25 cellular contexts compared by ENCODE assay signal in genomic region chr11:61275191-61275590, GRCh38. TPM values are rescaled to one million over a fixed set of nuclear protein-coding genes. Genes with fewer than 3 reads are reported as not detected.
"Had no signal": no experiment of that assay in that cellular context is flagged by ENCODE, and none has a peak within 500 bp of the region (broad histone marks: within the 10 kb centered on the region; RNA-seq: fewer than 3 reads in every experiment).

No MANE protein-coding gene starts in this region.

- H3K27ac ChIP-seq: colonic mucosa, epithelial cell of prostate, gastrocnemius medialis, lower lobe of right lung, prostate gland, right atrium auricular region, skin epidermis, spleen, testis, tibial artery had no signal

- DNase-seq: colonic mucosa; effector CD8-positive, alpha-beta T cell; endodermal cell; gastrocnemius medialis; head of caudate nucleus; left ventricle myocardium superior; lower lobe of right lung; naive thymus-derived CD8-positive, alpha-beta T cell; nephron progenitor cell; nucleus accumbens; spleen; stimulated activated CD4-positive, alpha-beta T cell treated with anti-CD3 and anti-CD28 coated beads, Interleukin-4, amount 100 ng/mL, for 4 hours; stimulated activated naive CD8-positive, alpha-beta T cell treated with anti-CD3 and anti-CD28 coated beads, Interleukin-15, Interleukin-2, amounts not matched to agents 100 U/mL and 50 U/mL, for 24 hours; substantia nigra; testis; tibial artery had no signal

- H3K4me3 ChIP-seq: colonic mucosa, gastrocnemius medialis, lower lobe of right lung, prostate gland, right atrium auricular region, skin epidermis, spleen, testis, tibial artery had no signal

- H3K4me1 ChIP-seq: colonic mucosa, gastrocnemius medialis, lower lobe of right lung, prostate gland, right atrium auricular region, spleen, testis, tibial artery had no signal

- ATAC-seq: esophagus mucosa; gastrocnemius medialis; left ventricle myocardium superior; lower lobe of right lung; naive thymus-derived CD8-positive, alpha-beta T cell; stimulated activated memory B cell treated with anti-CD40 and anti-IgM and Interleukin-4, amounts not matched to agents 10 μg/mL and 1 μg/mL and 100 μg/mL, for 72 hours; stimulated activated naive CD8-positive, alpha-beta T cell treated with anti-CD3 and anti-CD28 coated beads, Interleukin-15, Interleukin-2, amounts not matched to agents 100 U/mL and 50 U/mL, for 24 hours had no signal

- H3K9me3 ChIP-seq: colonic mucosa, gastrocnemius medialis, lower lobe of right lung, prostate gland, right atrium auricular region, spleen, testis, tibial artery had no signal

- H3K27me3 ChIP-seq: colonic mucosa, gastrocnemius medialis, right atrium auricular region, spleen, testis, tibial artery had no signal

- H3K36me3 ChIP-seq: colonic mucosa, lower lobe of right lung, prostate gland, right atrium auricular region, spleen, tibial artery had no signal

RNA-seq across cellular contexts. Expression of gene VWCE, which starts 19.9 kb away (rescaled TPM):
- polyA plus RNA-seq: naive thymus-derived CD8-positive, alpha-beta T cell had no signal

RNA-seq across cellular contexts. Expression of gene PGA5, which starts 34.2 kb away (rescaled TPM):
- total RNA-seq: colonic mucosa; esophagus mucosa; gastrocnemius medialis; glomerular endothelial cell; naive thymus-derived CD8-positive, alpha-beta T cell; osteocyte; prostate gland had no signal
- polyA plus RNA-seq: keratinocyte; naive thymus-derived CD8-positive, alpha-beta T cell had no signal

RNA-seq across cellular contexts. Expression of gene PGA4, which starts 53.0 kb away (rescaled TPM):
- total RNA-seq: colonic mucosa; esophagus mucosa; glomerular endothelial cell; naive thymus-derived CD8-positive, alpha-beta T cell; osteocyte; prostate gland had no signal
- polyA plus RNA-seq: keratinocyte; naive thymus-derived CD8-positive, alpha-beta T cell had no signal
